18 cellular contexts compared by ENCODE assay signal in genomic region chr13:107941345-107942029, GRCh38.
"Had no signal": no experiment of that assay in that cellular context is flagged by ENCODE, and none has a peak within 500 bp of the region (broad histone marks: within the 10 kb centered on the region; RNA-seq: fewer than 3 reads in every experiment).

No MANE protein-coding gene starts in this region.

- H3K27ac ChIP-seq: esophagus squamous epithelium, gastroesophageal sphincter, neutrophil, suprapubic skin, thyroid gland had no signal

- H3K27me3 ChIP-seq: esophagus squamous epithelium, gastroesophageal sphincter, neutrophil, suprapubic skin, thyroid gland had no signal

- H3K4me3 Mint-ChIP-seq: dendritic cell treated with granulocyte-macrophage colony-stimulating factor and Interleukin-4, amounts not matched to agents 40 ng/mL and 50 ng/mL, for 4 days; effector memory CD8-positive, alpha-beta T cell; naive thymus-derived CD8-positive, alpha-beta T cell; stimulated activated effector memory CD8-positive, alpha-beta T cell treated with anti-CD3 and anti-CD28 coated beads, Interleukin-12 subunit alpha, Interleukin-12 subunit beta, amount 100 ng/mL, for 72 hours had no signal

- H3K4me3 ChIP-seq: esophagus squamous epithelium, gastroesophageal sphincter, mucosa of descending colon, suprapubic skin, thyroid gland had no signal

- DNase-seq: effector memory CD8-positive, alpha-beta T cell; esophagus squamous epithelium; foreskin fibroblast; kidney glomerular epithelial cell; mammary epithelial cell; mucosa of descending colon; naive thymus-derived CD8-positive, alpha-beta T cell; small intestine; stimulated activated CD4-positive, alpha-beta T cell treated with anti-CD3 and anti-CD28 coated beads, Interleukin-4, amount 100 ng/mL, for 1 hour; stimulated activated CD8-positive, alpha-beta memory T cell treated with anti-CD3 and anti-CD28 coated beads, Interleukin-4, amount 100 ng/mL, for 48 hours; stimulated activated naive CD8-positive, alpha-beta T cell treated with anti-CD3 and anti-CD28 coated beads, Interleukin-15, Interleukin-2, amounts not matched to agents 100 U/mL and 50 U/mL, for 24 hours; thyroid gland had no signal

- H3K4me1 ChIP-seq: esophagus squamous epithelium, gastroesophageal sphincter, suprapubic skin, thyroid gland had no signal

- H3K4me1 Mint-ChIP-seq: naive thymus-derived CD8-positive, alpha-beta T cell; stimulated activated effector memory CD8-positive, alpha-beta T cell treated with anti-CD3 and anti-CD28 coated beads, Interleukin-12 subunit alpha, Interleukin-12 subunit beta, amount 100 ng/mL, for 72 hours had no signal

- H3K27me3 Mint-ChIP-seq: dendritic cell treated with granulocyte-macrophage colony-stimulating factor and Interleukin-4, amounts not matched to agents 40 ng/mL and 50 ng/mL, for 4 days; effector memory CD8-positive, alpha-beta T cell had no signal

- H3K9me3 ChIP-seq: mucosa of descending colon, neutrophil, thyroid gland had no signal

- H3K27ac Mint-ChIP-seq: dendritic cell treated with granulocyte-macrophage colony-stimulating factor and Interleukin-4, amounts not matched to agents 40 ng/mL and 50 ng/mL, for 4 days; effector memory CD8-positive, alpha-beta T cell; naive thymus-derived CD8-positive, alpha-beta T cell; stimulated activated effector memory CD8-positive, alpha-beta T cell treated with anti-CD3 and anti-CD28 coated beads, Interleukin-12 subunit alpha, Interleukin-12 subunit beta, amount 100 ng/mL, for 72 hours had no signal

- ATAC-seq: effector memory CD8-positive, alpha-beta T cell; gastroesophageal sphincter; mucosa of descending colon; naive thymus-derived CD8-positive, alpha-beta T cell; right cardiac atrium; stimulated activated effector memory CD8-positive, alpha-beta T cell treated with anti-CD3 and anti-CD28 coated beads, Interleukin-12 subunit alpha, Interleukin-12 subunit beta, amount 100 ng/mL, for 72 hours; stimulated activated naive CD8-positive, alpha-beta T cell treated with anti-CD3 and anti-CD28 coated beads, Interleukin-15, Interleukin-2, amounts not matched to agents 100 U/mL and 50 U/mL, for 24 hours had no signal

- H3K36me3 ChIP-seq: esophagus squamous epithelium, gastroesophageal sphincter, neutrophil, suprapubic skin, thyroid gland had no signal

- FAIRE-seq: small intestine had no signal

- H3K36me3 Mint-ChIP-seq: stimulated activated effector memory CD8-positive, alpha-beta T cell treated with anti-CD3 and anti-CD28 coated beads, Interleukin-12 subunit alpha, Interleukin-12 subunit beta, amount 100 ng/mL, for 72 hours had no signal
